Comparison of ENCODE assay signal across 9 cellular contexts in the genomic region with DNA sequence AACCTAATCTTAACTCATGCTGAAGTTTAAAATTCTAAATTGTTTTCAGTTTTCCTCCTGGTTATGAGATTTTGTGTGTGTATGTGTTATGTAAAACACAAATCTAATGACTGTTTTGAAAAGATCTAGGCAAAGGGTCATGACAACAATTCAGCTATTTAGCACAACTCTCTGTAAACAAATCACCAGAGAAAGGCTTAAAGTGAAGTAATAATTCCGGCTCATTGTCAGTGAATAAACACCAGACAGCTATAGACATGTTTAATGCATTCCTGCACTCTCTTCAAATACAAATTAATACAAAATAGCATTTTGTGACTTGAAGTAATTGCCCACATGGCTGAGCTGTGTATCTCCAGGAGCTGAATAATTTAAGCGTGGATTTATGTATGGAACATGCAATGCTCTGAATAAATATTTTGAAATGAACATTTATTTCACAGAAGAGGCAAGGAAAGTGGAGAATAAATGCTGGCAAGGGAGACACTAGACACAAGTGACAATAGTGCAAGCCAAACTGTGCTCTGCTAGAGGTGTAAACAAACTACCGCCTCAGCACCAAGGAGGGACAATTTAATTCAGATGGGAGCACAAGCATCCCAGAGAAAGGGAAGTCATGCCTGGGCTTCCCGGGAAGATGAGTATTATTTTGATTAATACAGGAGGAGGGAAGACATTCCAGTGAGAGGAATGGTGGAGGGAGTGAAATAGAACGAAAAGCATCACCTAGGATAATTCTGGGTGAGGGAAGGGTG.
A peak's percentile ranks its signal among the peaks of the same experiment; 100 is the strongest.
DNase-seq lines count a peak whose midpoint lies in the region; ATAC-seq and TF ChIP-seq lines count a peak whose summit lies in the region.
"Had no signal": no experiment of that assay in that cellular context is flagged by ENCODE, and none has a peak within 500 bp of the region (broad histone marks: within the 10 kb centered on the region; RNA-seq: fewer than 3 reads in every experiment).

No MANE protein-coding gene starts in this region.

- TF ChIP-seq CTCF in VCaP (conservative IDR thresholded peaks at IDR 0.05) (no peak), sigmoid colon (IDR thresholded peaks at IDR 0.05) (no peak)

- peak overlapping the region; percentile 93 for H3K27ac ChIP-seq in VCaP
- peak overlapping the region; percentile 72 to 82 (median 78) for H3K27ac ChIP-seq in sigmoid colon

- DNase-seq in Right ventricle myocardium superior (no peak), sigmoid colon (no peak), GOT3 (lab: John Stamatoyannopoulos, UW) (no peak), cortex of kidney (lab: John Stamatoyannopoulos, UW) (no peak), COLO829 (ENCODE audit: low spot score) (no peak)
- DNase-seq: NCI-H446 treated with DMSO at 0.1 percent for 48 hours had no signal

- H3K36me3 ChIP-seq in sigmoid colon: no peaks in the 10 kb centered on the region

- TF ChIP-seq POLR2A in sigmoid colon (IDR thresholded peaks at IDR 0.05): no peak

- intact Hi-C loops in Right ventricle myocardium superior (cut with DNase I) (no loop called here), sigmoid colon (cut with DNase I) (loop anchor here (5.0 kb wide), 1 partner anchor 134 kb away; a partner anchor contains a TSS)

- peak overlapping the region in 3 of 4 donors; percentile 20 to 33 (median 25) for H3K4me3 ChIP-seq in sigmoid colon

- peaks cover 0 to 2% (median 0%) of the 10 kb centered on the region in 4 donors for H3K9me3 ChIP-seq in sigmoid colon

- H3K4me1 ChIP-seq in sigmoid colon: peaks cover 0 to 21% (median 13%) of the 10 kb centered on the region in 4 donors

- ATAC-seq in GM21723 (IDR thresholded peaks at IDR 0.05; ENCODE audit: unreplicated experiment) (peak; percentile 14), Right ventricle myocardium superior (ENCODE audit: poor library complexity) (peak; percentile 60), HG03135 (IDR thresholded peaks at IDR 0.05; ENCODE audit: unreplicated experiment) (no peak)

- WGBS in sigmoid colon, 2 donors: 51 to 75% methylated on average over 5 of the region's 5 CpGs

- no peak for TF ChIP-seq EP300 in sigmoid colon (IDR thresholded peaks at IDR 0.05)

- H3K27me3 ChIP-seq in sigmoid colon: no peaks in the 10 kb centered on the region
